Comparison of ENCODE assay signal across 8 cellular contexts in the genomic region with DNA sequence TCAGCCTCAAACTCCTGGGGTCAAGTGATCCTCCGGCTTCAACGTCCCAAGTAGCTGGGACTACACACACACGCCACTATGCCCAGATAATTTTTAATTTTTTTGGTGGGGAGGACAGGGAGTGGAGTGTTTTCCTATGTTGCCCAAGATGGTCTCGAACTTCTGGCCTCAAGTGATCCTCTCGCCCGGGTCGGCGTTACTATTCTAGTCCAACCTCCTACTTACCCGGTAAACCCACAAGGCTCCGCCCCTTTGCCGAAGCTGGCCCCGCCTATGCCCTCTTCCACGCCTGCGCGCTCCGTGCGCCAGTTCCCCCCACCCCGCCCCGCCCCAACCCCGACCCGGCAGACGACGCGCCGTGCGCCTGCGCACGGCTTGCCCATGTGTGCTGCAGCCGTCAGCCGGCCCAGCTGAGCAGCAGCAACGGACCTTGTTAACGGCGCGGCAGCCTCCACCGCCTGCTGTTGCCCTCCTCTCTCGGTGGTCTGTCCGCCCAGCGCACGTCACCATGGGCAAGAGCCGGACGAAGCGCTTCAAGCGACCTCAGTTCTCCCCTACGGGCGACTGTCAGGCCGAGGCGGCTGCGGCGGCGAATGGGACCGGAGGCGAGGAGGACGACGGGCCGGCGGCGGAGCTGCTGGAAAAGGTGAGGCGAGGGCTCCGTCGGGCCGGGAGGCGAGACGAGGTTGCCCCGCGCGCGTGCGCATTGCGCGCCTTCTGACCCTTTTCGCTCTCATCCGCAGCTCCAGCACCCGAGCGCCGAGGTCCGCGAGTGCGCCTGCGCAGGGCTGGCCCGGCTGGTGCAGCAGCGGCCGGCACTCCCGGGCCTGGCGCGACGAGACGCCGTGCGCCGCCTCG. TPM values are rescaled to one million over a fixed set of nuclear protein-coding genes. Genes with fewer than 3 reads are reported as not detected.
DNase-seq lines count a peak whose midpoint lies in the region; ATAC-seq, FAIRE-seq and TF ChIP-seq lines count a peak whose summit lies in the region.

A gene with protein sequence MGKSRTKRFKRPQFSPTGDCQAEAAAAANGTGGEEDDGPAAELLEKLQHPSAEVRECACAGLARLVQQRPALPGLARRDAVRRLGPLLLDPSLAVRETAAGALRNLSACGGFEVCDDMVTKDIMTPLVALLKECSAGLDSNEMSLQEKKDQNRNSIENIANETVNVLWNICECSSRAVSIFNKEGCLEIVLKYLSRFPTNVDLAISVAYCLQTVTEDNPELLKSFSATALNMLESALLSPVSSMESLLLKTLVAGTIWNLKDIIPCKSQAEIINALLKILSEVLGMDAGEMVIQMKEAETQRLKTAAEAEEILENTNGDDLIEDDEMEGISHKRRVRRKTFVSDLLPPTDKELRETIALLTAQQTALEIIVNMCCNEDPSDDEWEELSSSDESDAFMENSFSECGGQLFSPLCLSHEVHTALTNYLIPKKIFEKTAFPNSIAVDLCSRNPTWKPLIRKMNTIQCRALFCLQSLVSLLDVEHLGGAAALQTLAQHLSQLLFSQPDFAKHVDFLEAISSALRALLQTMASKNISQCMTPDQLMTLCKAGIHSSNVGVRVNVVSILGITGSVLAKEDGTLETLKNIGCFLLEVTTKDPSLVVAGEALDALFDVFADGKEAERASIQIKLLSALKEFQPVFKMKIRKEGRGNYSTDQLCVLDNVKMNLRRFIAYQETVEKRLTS (plus strand): TSS at position 347 of the 858 bp plus-strand sequence. CDS start 162 bp downstream, at position 509.

- H3K27me3 Mint-ChIP-seq in T-helper 2 cell treated with Interferon-gamma antibody and Interleukin-4, amounts not matched to agents 5 μg/mL and 100 μg/mL, for 36 hours (ENCODE audit: low read depth): no peaks in the 10 kb centered on the region
- no peaks in the 10 kb centered on the region for H3K27me3 Mint-ChIP-seq in astrocyte (ENCODE audit: low read depth, unreplicated experiment)

- H3K4me3 Mint-ChIP-seq in T-helper 2 cell treated with Interferon-gamma antibody and Interleukin-4, amounts not matched to agents 5 μg/mL and 100 μg/mL, for 36 hours: peak within 1 kb of the TSS; percentile 86
- peak within 1 kb of the TSS; percentile 98 for H3K4me3 Mint-ChIP-seq in astrocyte (ENCODE audit: unreplicated experiment)

- TF ChIP-seq CTCF in astrocyte (IDR thresholded peaks at IDR 0.05; ENCODE audit: insufficient read depth, low read depth, low read length) (no peak), hepatocyte (IDR thresholded peaks at IDR 0.05; ENCODE audit: poor library complexity) (no peak)

- peak within 1 kb of the TSS; percentile 98 for H3K4me2 ChIP-seq in astrocyte (ENCODE audit: low read length)
- H3K4me2 ChIP-seq in hepatocyte: peak within 1 kb of the TSS; percentile 95

- H3K27ac ChIP-seq in astrocyte (ENCODE audit: low read depth, low read length) (peak within 1 kb of the TSS; percentile 93), hepatocyte (peak within 1 kb of the TSS; percentile 95), aorta (ENCODE audit: low read depth in 1 of 2, low read length in 2 of 2) (peak within 1 kb of the TSS in 1 of 2 donors; percentile 92)

- H3K36me3 ChIP-seq in astrocyte (ENCODE audit: insufficient read depth, low read length) (peaks cover 15% of the 10 kb centered on the region), hepatocyte (replicated peaks; ENCODE audit: insufficient read depth, low read depth) (no peaks in the 10 kb centered on the region), aorta (ENCODE audit: control insufficient read depth in 1 of 2, insufficient read depth in 2 of 2, low read length in 1 of 2) (peaks cover 0 to 3% of the 10 kb centered on the region in 2 donors)

- intact Hi-C loops in aorta (cut with DNase I): loop anchor here (2.0 to 10.0 kb wide), 4 partner anchors 41 to 146 kb away; a partner anchor contains a TSS

- H3K4me3 ChIP-seq in astrocyte (ENCODE audit: insufficient read depth, low read depth, low read length) (peak within 1 kb of the TSS; percentile 89), hepatocyte (peak within 1 kb of the TSS; percentile 90), aorta (ENCODE audit: low read length in 2 of 2) (peak within 1 kb of the TSS; percentile 41 to 64)

- 4% methylated on average over 77 of the region's 91 CpGs for WGBS in hepatocyte (ENCODE audit: low lambda C conversion rate, missing lambda C conversion rate)
- 2 to 3% methylated on average over 65 to 91 of the region's 91 CpGs for WGBS in aorta, 2 donors

- no peak for FAIRE-seq in astrocyte (lab: Jason Lieb, UNC)

- H3K9me2 ChIP-seq in hepatocyte (replicated peaks; ENCODE audit: insufficient read depth): no peaks in the 10 kb centered on the region

- H3K4me1 Mint-ChIP-seq in T-helper 2 cell treated with Interferon-gamma antibody and Interleukin-4, amounts not matched to agents 5 μg/mL and 100 μg/mL, for 36 hours (ENCODE audit: low read depth): peaks cover 27% of the 10 kb centered on the region
- peaks cover 21% of the 10 kb centered on the region for H3K4me1 Mint-ChIP-seq in astrocyte (ENCODE audit: low read depth, unreplicated experiment)

- no peaks in the 10 kb centered on the region for H3K27me3 ChIP-seq in astrocyte (ENCODE audit: insufficient read depth, low read length)
- no peaks in the 10 kb centered on the region for H3K27me3 ChIP-seq in hepatocyte
- H3K27me3 ChIP-seq in aorta (ENCODE audit: control insufficient read depth in 1 of 2, insufficient read depth in 2 of 2, low read length in 1 of 2): no peaks in the 10 kb centered on the region

- H3K9me3 Mint-ChIP-seq in T-helper 2 cell treated with Interferon-gamma antibody and Interleukin-4, amounts not matched to agents 5 μg/mL and 100 μg/mL, for 36 hours: no peaks in the 10 kb centered on the region
- peaks cover 2% of the 10 kb centered on the region for H3K9me3 Mint-ChIP-seq in astrocyte (ENCODE audit: unreplicated experiment)

- peak within 1 kb of the TSS; percentile 94 for H3K9ac ChIP-seq in astrocyte (ENCODE audit: low read length)

- peak within 1 kb of the TSS; percentile 100 for H2AFZ ChIP-seq in astrocyte (ENCODE audit: low read depth, low read length)
- peak within 1 kb of the TSS; percentile 100 for H2AFZ ChIP-seq in hepatocyte

- ATAC-seq in GM18505 (IDR thresholded peaks at IDR 0.05; ENCODE audit: unreplicated experiment) (peak; percentile 75), HG02970 (IDR thresholded peaks at IDR 0.05; ENCODE audit: low FRiP score, unreplicated experiment) (peak; percentile 82), aorta (ENCODE audit: low FRiP score) (peak; percentile 96)

- H3K79me2 ChIP-seq in astrocyte (ENCODE audit: insufficient read depth, low read length) (peaks cover 41% of the 10 kb centered on the region), hepatocyte (peaks cover 31% of the 10 kb centered on the region)

- peaks cover 15% of the 10 kb centered on the region for H3K36me3 Mint-ChIP-seq in T-helper 2 cell treated with Interferon-gamma antibody and Interleukin-4, amounts not matched to agents 5 μg/mL and 100 μg/mL, for 36 hours (ENCODE audit: low read depth)
- peaks cover 3% of the 10 kb centered on the region for H3K36me3 Mint-ChIP-seq in astrocyte (ENCODE audit: low read depth, unreplicated experiment)

- H3K27ac Mint-ChIP-seq in T-helper 2 cell treated with Interferon-gamma antibody and Interleukin-4, amounts not matched to agents 5 μg/mL and 100 μg/mL, for 36 hours: peak within 1 kb of the TSS; percentile 91
- H3K27ac Mint-ChIP-seq in astrocyte (ENCODE audit: unreplicated experiment): peak within 1 kb of the TSS; percentile 81

- peak; percentile 67 to 83 for DNase-seq in NCI-H1930 (lab: John Stamatoyannopoulos, UW)
- peak; percentile 91 for DNase-seq in T-helper 2 cell treated with Interferon-gamma antibody and Interleukin-4, amounts not matched to agents 5 μg/mL and 100 μg/mL, for 36 hours (ENCODE audit: low spot score)
- DNase-seq in astrocyte (ENCODE audit: low read depth): peak; percentile 71
- DNase-seq in hepatocyte (ENCODE audit: low spot score): peak; percentile 97
- peak; percentile 73 for DNase-seq in renal cortical epithelial cell (ENCODE audit: low read depth)
- DNase-seq in aorta: peak; percentile 94 to 98

- TF ChIP-seq POLR2A in GM18505 (IDR thresholded peaks at IDR 0.05; ENCODE audit: borderline replicate concordance, extremely low read depth, insufficient read depth, insufficient read length): peak; percentile 76

- H3K4me1 ChIP-seq in astrocyte (ENCODE audit: insufficient read depth, low read length) (peaks cover 18% of the 10 kb centered on the region), hepatocyte (ENCODE audit: insufficient read depth) (peaks cover 18% of the 10 kb centered on the region), aorta (ENCODE audit: control insufficient read depth in 1 of 2, insufficient read depth in 2 of 2, low read length in 2 of 2) (peaks cover 0 to 3% of the 10 kb centered on the region in 2 donors)

- H4K20me1 ChIP-seq in astrocyte (ENCODE audit: insufficient read depth, low read length) (peaks cover 39% of the 10 kb centered on the region), hepatocyte (ENCODE audit: insufficient read depth, poor library complexity, severe bottlenecking) (peaks cover 3% of the 10 kb centered on the region)

- H3K9me3 ChIP-seq in astrocyte (ENCODE audit: insufficient read depth, low read depth, low read length): no peaks in the 10 kb centered on the region
- H3K9me3 ChIP-seq in hepatocyte (ENCODE audit: low read depth): no peaks in the 10 kb centered on the region
- no peaks in the 10 kb centered on the region for H3K9me3 ChIP-seq in aorta (ENCODE audit: control insufficient read depth, low read length)

RNA-seq across cellular contexts. Expression of the gene that starts here (rescaled TPM):
- 22.2 and 26.8 TPM in 2 replicates for total RNA-seq in astrocyte
- 16.8 and 18.7 TPM in 2 replicates for total RNA-seq in hepatocyte
- 3.8 and 4.2 TPM in 2 replicates for polyA plus RNA-seq in hepatocyte
- total RNA-seq in renal cortical epithelial cell: 21.5 and 46.4 TPM in 2 replicates
- total RNA-seq in aorta: 10 to 100 TPM in 1 of 2 donors, 1 to 10 TPM in 1; 9.4 to 17.9 TPM
- polyA plus RNA-seq in aorta: 1 to 10 TPM; 3.7 to 4.6 TPM
